ENCODE assay signal across 22 cellular contexts in genomic region chr6:146664871-146665270, GRCh38.
"Had no signal": no experiment of that assay in that cellular context is flagged by ENCODE, and none has a peak within 500 bp of the region (broad histone marks: within the 10 kb centered on the region; RNA-seq: fewer than 3 reads in every experiment).

No MANE protein-coding gene starts in this region.

- DNase-seq: activated CD4-positive, alpha-beta memory T cell treated with anti-CD3 and anti-CD28 coated beads, Interleukin-2, amount 10 ng/mL, durations not matched to agents 7 days and 5 days; activated CD4-positive, alpha-beta T cell treated with anti-CD3 and anti-CD28 coated beads for 48 hours; activated gamma-delta T cell; activated naive CD4-positive, alpha-beta T cell treated with anti-CD3 and anti-CD28 coated beads, Interleukin-2, amount 50 U/mL, for 16 hours; adrenal gland; colonic mucosa; esophagus squamous epithelium; foreskin fibroblast; left ventricle myocardium inferior; mammary epithelial cell; nephron progenitor cell; occipital lobe; right lobe of liver; stimulated activated CD4-positive, alpha-beta T cell treated with anti-CD3 and anti-CD28 coated beads, Interleukin-2, amount 100 ng/mL, for 24 hours; stimulated activated naive CD8-positive, alpha-beta T cell treated with anti-CD3 and anti-CD28 coated beads, Interleukin-15, amount 100 ng/mL, for 72 hours; SW 1271; T-helper 2 cell; uterus had no signal

- ATAC-seq: right lobe of liver; stimulated activated effector memory CD8-positive, alpha-beta T cell treated with anti-CD3 and anti-CD28 coated beads, Interleukin-12 subunit alpha, Interleukin-12 subunit beta, amount 100 ng/mL, for 72 hours; stimulated activated naive CD8-positive, alpha-beta T cell treated with anti-CD3 and anti-CD28 coated beads, Interleukin-15, amount 100 ng/mL, for 72 hours had no signal

- H3K36me3 Mint-ChIP-seq: stimulated activated effector memory CD8-positive, alpha-beta T cell treated with anti-CD3 and anti-CD28 coated beads, Interleukin-12 subunit alpha, Interleukin-12 subunit beta, amount 100 ng/mL, for 72 hours had no signal

- H3K27ac Mint-ChIP-seq: activated CD4-positive, alpha-beta memory T cell treated with anti-CD3 and anti-CD28 coated beads, Interleukin-2, amount 10 ng/mL, durations not matched to agents 7 days and 5 days; activated T-helper 1 cell treated with anti-CD3 and anti-CD28 coated beads, Interleukin-12 subunit alpha, Interleukin-12 subunit beta, Interleukin-2, Interleukin-4 antibody, amounts not matched to agents 30 ng/mL and 10 ng/mL and 1 ng/mL, durations not matched to agents 14 hours and 24 hours and 36 hours; nephron progenitor cell; stimulated activated effector memory CD8-positive, alpha-beta T cell treated with anti-CD3 and anti-CD28 coated beads, Interleukin-12 subunit alpha, Interleukin-12 subunit beta, amount 100 ng/mL, for 72 hours; stimulated activated naive CD8-positive, alpha-beta T cell treated with anti-CD3 and anti-CD28 coated beads, Interleukin-15, amount 100 ng/mL, for 72 hours had no signal

- H3K27me3 Mint-ChIP-seq: activated CD4-positive, alpha-beta memory T cell treated with anti-CD3 and anti-CD28 coated beads, Interleukin-2, amount 10 ng/mL, durations not matched to agents 7 days and 5 days had no signal

- H3K36me3 ChIP-seq: adrenal gland, colonic mucosa, esophagus squamous epithelium, left ventricle myocardium inferior, right lobe of liver, tibial nerve, uterus had no signal

- H3K4me3 Mint-ChIP-seq: activated CD4-positive, alpha-beta memory T cell treated with anti-CD3 and anti-CD28 coated beads, Interleukin-2, amount 10 ng/mL, durations not matched to agents 7 days and 5 days; activated T-helper 1 cell treated with anti-CD3 and anti-CD28 coated beads, Interleukin-12 subunit alpha, Interleukin-12 subunit beta, Interleukin-2, Interleukin-4 antibody, amounts not matched to agents 30 ng/mL and 10 ng/mL and 1 ng/mL, durations not matched to agents 14 hours and 24 hours and 36 hours; nephron progenitor cell; stimulated activated effector memory CD8-positive, alpha-beta T cell treated with anti-CD3 and anti-CD28 coated beads, Interleukin-12 subunit alpha, Interleukin-12 subunit beta, amount 100 ng/mL, for 72 hours; stimulated activated naive CD8-positive, alpha-beta T cell treated with anti-CD3 and anti-CD28 coated beads, Interleukin-15, amount 100 ng/mL, for 72 hours had no signal

- H3K4me1 ChIP-seq: adrenal gland, colonic mucosa, esophagus squamous epithelium, left ventricle myocardium inferior, right lobe of liver, tibial nerve, uterus had no signal

- H3K9me3 ChIP-seq: adrenal gland, colonic mucosa, esophagus squamous epithelium, right lobe of liver, tibial nerve, uterus had no signal

- H3K27ac ChIP-seq: adrenal gland, colonic mucosa, esophagus squamous epithelium, left ventricle myocardium inferior, right lobe of liver, skin epidermis, tibial nerve, uterus had no signal

- H3K4me3 ChIP-seq: adrenal gland, colonic mucosa, esophagus squamous epithelium, left ventricle myocardium inferior, right lobe of liver, skin epidermis, tibial nerve, uterus had no signal

- H3K4me1 Mint-ChIP-seq: activated CD4-positive, alpha-beta memory T cell treated with anti-CD3 and anti-CD28 coated beads, Interleukin-2, amount 10 ng/mL, durations not matched to agents 7 days and 5 days; nephron progenitor cell; stimulated activated effector memory CD8-positive, alpha-beta T cell treated with anti-CD3 and anti-CD28 coated beads, Interleukin-12 subunit alpha, Interleukin-12 subunit beta, amount 100 ng/mL, for 72 hours; stimulated activated naive CD8-positive, alpha-beta T cell treated with anti-CD3 and anti-CD28 coated beads, Interleukin-15, amount 100 ng/mL, for 72 hours had no signal

- H3K27me3 ChIP-seq: adrenal gland, colonic mucosa, esophagus squamous epithelium, tibial nerve, uterus had no signal

- H3K9me3 Mint-ChIP-seq: activated CD4-positive, alpha-beta memory T cell treated with anti-CD3 and anti-CD28 coated beads, Interleukin-2, amount 10 ng/mL, durations not matched to agents 7 days and 5 days; activated T-helper 1 cell treated with anti-CD3 and anti-CD28 coated beads, Interleukin-12 subunit alpha, Interleukin-12 subunit beta, Interleukin-2, Interleukin-4 antibody, amounts not matched to agents 30 ng/mL and 10 ng/mL and 1 ng/mL, durations not matched to agents 14 hours and 24 hours and 36 hours; nephron progenitor cell had no signal
